8 cellular contexts compared by ENCODE assay signal in the genomic region with DNA sequence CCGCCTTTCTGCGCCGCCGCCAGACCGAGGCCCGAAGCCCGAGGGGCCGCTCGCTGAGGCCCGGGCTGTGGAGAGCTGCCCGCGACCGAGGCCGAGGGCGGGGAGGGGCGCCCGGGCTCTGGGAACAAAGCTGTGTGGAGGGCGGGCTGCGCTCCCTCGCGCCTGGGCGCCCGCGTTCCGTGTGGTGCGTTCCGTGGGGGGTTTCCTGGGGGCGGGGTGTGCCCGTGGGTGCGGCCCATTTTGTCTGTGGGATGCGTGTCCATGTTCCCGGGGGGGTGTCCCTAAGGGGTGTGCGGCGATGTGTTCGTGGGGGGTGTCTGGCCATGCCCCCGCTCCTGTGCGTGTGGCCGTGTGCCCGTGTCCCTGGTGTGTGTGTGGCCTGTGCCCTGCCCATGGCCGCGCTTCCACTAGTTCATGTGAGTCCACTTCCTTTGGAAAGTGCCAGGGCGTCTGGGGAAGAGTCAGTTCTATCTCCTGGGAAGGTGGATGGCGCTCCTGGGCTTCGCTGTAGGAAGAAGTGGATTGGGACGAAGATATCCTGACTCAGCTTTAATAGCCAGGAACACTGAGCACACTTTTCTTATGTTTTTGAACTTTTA. TPM values are rescaled to one million over a fixed set of nuclear protein-coding genes. Genes with fewer than 3 reads are reported as not detected.
DNase-seq lines count a peak whose midpoint lies in the region; ATAC-seq and TF ChIP-seq lines count a peak whose summit lies in the region.

No MANE protein-coding gene starts in this region.

- TF ChIP-seq CTCF in LNCaP clone FGC (IDR thresholded peaks at IDR 0.05; ENCODE audit: control insufficient read depth, extremely low read depth, insufficient read depth) = 0 out of 2 replicates have a peak, but pooled peaks have one; percentile 6

- no peaks in the 10 kb centered on the region for H3K9me3 ChIP-seq in effector memory CD4-positive, alpha-beta T cell (ENCODE audit: control insufficient read depth, low read length)
- H3K9me3 ChIP-seq in mucosa of stomach (ENCODE audit: control insufficient read depth, low read length) = no peaks in the 10 kb centered on the region

- H3K27ac ChIP-seq in effector memory CD4-positive, alpha-beta T cell (ENCODE audit: insufficient read depth, low read length, poor library complexity, severe bottlenecking) = peak overlapping the region; percentile 67

- ATAC-seq in GM18907 (IDR thresholded peaks at IDR 0.05; ENCODE audit: unreplicated experiment) (peak; percentile 14), GM21390 (IDR thresholded peaks at IDR 0.05; ENCODE audit: unreplicated experiment) (no peak)

- no peaks in the 10 kb centered on the region for H3K27me3 ChIP-seq in effector memory CD4-positive, alpha-beta T cell (replicated peaks; ENCODE audit: control insufficient read depth, insufficient read depth, low read length, poor library complexity, severe bottlenecking)
- H3K27me3 ChIP-seq in mucosa of stomach (ENCODE audit: control insufficient read depth, insufficient read depth, low read length) = no peaks in the 10 kb centered on the region

- peak; percentile 53 for DNase-seq in A172 (ENCODE audit: low spot score)
- no peak for DNase-seq in LNCaP clone FGC (ENCODE audit: low read depth)
- DNase-seq in activated CD4-positive, alpha-beta T cell treated with anti-CD3 and anti-CD28 coated beads, Interleukin-2, amount 50 U/mL, for 1 hour = peak; percentile 43
- DNase-seq in effector memory CD4-positive, alpha-beta T cell = peak; percentile 18 to 38 (median 30)
- peak; percentile 18 for DNase-seq in stimulated activated CD8-positive, alpha-beta memory T cell treated with anti-CD3 and anti-CD28 coated beads, Interleukin-7, amount 100 ng/mL, for 24 hours (ENCODE audit: low read depth)

- peak overlapping the region; percentile 68 for H3K9ac ChIP-seq in mucosa of stomach (ENCODE audit: low read length)

- peaks cover 9% of the 10 kb centered on the region for H3K36me3 ChIP-seq in effector memory CD4-positive, alpha-beta T cell (ENCODE audit: control insufficient read depth, insufficient read depth, low read length)
- peaks cover 15% of the 10 kb centered on the region for H3K36me3 ChIP-seq in mucosa of stomach (ENCODE audit: control insufficient read depth, insufficient read depth, low read length)

- H3K4me1 ChIP-seq in effector memory CD4-positive, alpha-beta T cell (ENCODE audit: control insufficient read depth, insufficient read depth, low read length, poor library complexity, severe bottlenecking) = peaks cover 6% of the 10 kb centered on the region
- H3K4me1 ChIP-seq in mucosa of stomach (ENCODE audit: control insufficient read depth, insufficient read depth, low read length) = peaks cover 8% of the 10 kb centered on the region

- peak overlapping the region; percentile 72 for H3K4me3 ChIP-seq in LNCaP clone FGC (ENCODE audit: low read depth, low read length)
- H3K4me3 ChIP-seq in effector memory CD4-positive, alpha-beta T cell (ENCODE audit: insufficient read depth, low read depth, low read length, poor library complexity, severe bottlenecking) = peak overlapping the region; percentile 70
- peak overlapping the region; percentile 87 for H3K4me3 ChIP-seq in mucosa of stomach (ENCODE audit: low read length)

RNA-seq across cellular contexts. Expression of gene JPT2, which starts 0.5 kb away (rescaled TPM):
- 120 and 149 TPM in 2 replicates for total RNA-seq in A172 (2014; rRNA removed; shearing (Covaris generic))

RNA-seq across cellular contexts. Expression of gene MAPK8IP3, which starts 27.4 kb away (rescaled TPM):
- total RNA-seq in A172 (2014; rRNA removed; shearing (Covaris generic)) = 26.0 and 39.3 TPM in 2 replicates
